ENCODE assay signal across 10 cellular contexts in the genomic region with DNA sequence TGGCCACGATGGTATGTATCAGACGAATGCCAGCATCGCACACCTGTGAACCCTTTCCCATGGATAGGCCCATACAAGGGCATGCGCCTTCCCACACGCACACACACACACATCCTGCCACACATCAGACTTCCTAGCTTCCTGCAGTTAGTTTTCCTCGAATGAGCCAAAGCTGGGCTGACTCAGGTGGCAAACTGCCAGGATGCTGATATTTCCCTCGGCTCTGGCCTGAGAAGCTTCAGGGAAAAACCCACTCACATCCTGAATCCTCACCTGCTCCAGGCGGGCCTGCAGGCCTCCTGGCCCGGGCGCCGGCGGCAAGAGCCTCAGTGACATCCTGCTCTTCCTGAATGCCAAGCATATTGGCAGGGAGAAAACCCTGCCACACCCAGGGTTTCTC. TPM values are rescaled to one million over a fixed set of nuclear protein-coding genes. Genes with fewer than 3 reads are reported as not detected.
DNase-seq lines count a peak whose midpoint lies in the region; ATAC-seq, FAIRE-seq and TF ChIP-seq lines count a peak whose summit lies in the region.
"Had no signal": no experiment of that assay in that cellular context is flagged by ENCODE, and none has a peak within 500 bp of the region (broad histone marks: within the 10 kb centered on the region; RNA-seq: fewer than 3 reads in every experiment).

No MANE protein-coding gene starts in this region.

- H4K20me1 ChIP-seq in keratinocyte (ENCODE audit: control insufficient read depth, extremely low read depth, insufficient read depth, low read length) = no peaks in the 10 kb centered on the region

- H3K4me1 ChIP-seq in keratinocyte (ENCODE audit: control insufficient read depth, extremely low read depth, insufficient read depth, low read length) (peaks cover 16% of the 10 kb centered on the region), upper lobe of left lung (peaks cover 0 to 15% (median 11%) of the 10 kb centered on the region in 4 donors)

- no peak for TF ChIP-seq POLR2A in upper lobe of left lung (IDR thresholded peaks at IDR 0.05)

- H3K9me3 Mint-ChIP-seq in T-cell = no peaks in the 10 kb centered on the region
- H3K9me3 Mint-ChIP-seq in stimulated activated effector memory CD8-positive, alpha-beta T cell treated with anti-CD3 and anti-CD28 coated beads, Interleukin-12 subunit alpha, Interleukin-12 subunit beta, amount 100 ng/mL, for 72 hours = no peaks in the 10 kb centered on the region
- H3K9me3 Mint-ChIP-seq: activated naive CD4-positive, alpha-beta T cell treated with anti-CD3 and anti-CD28 coated beads, Interleukin-2, amount 50 U/mL, for 24 hours had no signal

- peak overlapping the region; percentile 31 for H3K4me2 ChIP-seq in keratinocyte (ENCODE audit: control insufficient read depth, extremely low read depth, insufficient read depth, low read depth, low read length)

- H3K9me3 ChIP-seq in keratinocyte (ENCODE audit: control insufficient read depth, low read depth, low read length) (no peaks in the 10 kb centered on the region), upper lobe of left lung (no peaks in the 10 kb centered on the region)

- DNase-seq in NCI-H1092 treated with DMSO at 0.1 percent for 48 hours (lab: John Stamatoyannopoulos, UW) = peak; percentile 12
- no peak for DNase-seq in NCI-H1092 (lab: John Stamatoyannopoulos, UW)
- DNase-seq in astrocyte of the spinal cord (ENCODE audit: low read depth, low spot score) = peak; percentile 95
- no peak for DNase-seq in keratinocyte (ENCODE audit: low read depth, low spot score)
- peak; percentile 43 to 70 for DNase-seq in upper lobe of left lung
- DNase-seq in T-cell = no peak
- no peak for DNase-seq in stimulated activated effector memory CD8-positive, alpha-beta T cell treated with anti-CD3 and anti-CD28 coated beads, Interleukin-12 subunit alpha, Interleukin-12 subunit beta, amount 100 ng/mL, for 72 hours (ENCODE audit: low spot score in 2 of 2)
- DNase-seq: AML-193 had no signal

- POLR2A ChIA-PET in T-cell (lab: Charles Lee) = no interaction called here

- H3K9me1 ChIP-seq in keratinocyte (ENCODE audit: control insufficient read depth, extremely low read depth, insufficient read depth, low read length) = no peaks in the 10 kb centered on the region

- dilution Hi-C loops in keratinocyte (cut with MboI; ENCODE audit: extremely low pct_ligation_motif_present, low sequenced_read_pairs) = no loop called here

- WGBS in upper lobe of left lung, 2 donors = 42 to 47% methylated on average over 10 to 12 of the region's 12 CpGs

- no peak overlapping the region for H3K27ac Mint-ChIP-seq in T-cell
- H3K27ac Mint-ChIP-seq in stimulated activated effector memory CD8-positive, alpha-beta T cell treated with anti-CD3 and anti-CD28 coated beads, Interleukin-12 subunit alpha, Interleukin-12 subunit beta, amount 100 ng/mL, for 72 hours = no peak overlapping the region
- H3K27ac Mint-ChIP-seq: activated naive CD4-positive, alpha-beta T cell treated with anti-CD3 and anti-CD28 coated beads, Interleukin-2, amount 50 U/mL, for 24 hours had no signal

- H3K4me1 Mint-ChIP-seq in T-cell = no peaks in the 10 kb centered on the region
- H3K4me1 Mint-ChIP-seq in stimulated activated effector memory CD8-positive, alpha-beta T cell treated with anti-CD3 and anti-CD28 coated beads, Interleukin-12 subunit alpha, Interleukin-12 subunit beta, amount 100 ng/mL, for 72 hours = no peaks in the 10 kb centered on the region
- H3K4me1 Mint-ChIP-seq: activated naive CD4-positive, alpha-beta T cell treated with anti-CD3 and anti-CD28 coated beads, Interleukin-2, amount 50 U/mL, for 24 hours had no signal

- H3K36me3 ChIP-seq in keratinocyte (ENCODE audit: control insufficient read depth in 2 of 2, extremely low read depth in 1 of 2, insufficient read depth in 2 of 2, low read length in 2 of 2) (no peaks in the 10 kb centered on the region), upper lobe of left lung (no peaks in the 10 kb centered on the region)

- H3K27ac ChIP-seq in keratinocyte (ENCODE audit: control insufficient read depth, insufficient read depth, low read length) (peak overlapping the region; percentile 43), upper lobe of left lung (peak overlapping the region in 2 of 4 donors; percentile 27 to 45)

- H2AFZ ChIP-seq in keratinocyte (ENCODE audit: control insufficient read depth, low read length) = no peak overlapping the region

- peak in 1 of 4 donors; percentile 9 for TF ChIP-seq EP300 in upper lobe of left lung (IDR thresholded peaks at IDR 0.05)

- TF ChIP-seq CTCF in astrocyte of the spinal cord (IDR thresholded peaks at IDR 0.05; ENCODE audit: low read depth, low read length) = no peak
- no peak for TF ChIP-seq CTCF in keratinocyte (optimal IDR thresholded peaks at IDR 0.05 in 1 of 3, IDR thresholded peaks at IDR 0.05 in 1 of 3, conservative IDR thresholded peaks at IDR 0.05 in 1 of 3; ENCODE audit: extremely low read depth in 1 of 3, insufficient read depth in 2 of 3, low read length in 3 of 3)
- TF ChIP-seq CTCF in upper lobe of left lung (IDR thresholded peaks at IDR 0.05) = no peak

- H3K4me3 ChIP-seq in astrocyte of the spinal cord (ENCODE audit: low read depth, low read length) = no peak overlapping the region
- no peak overlapping the region for H3K4me3 ChIP-seq in keratinocyte (ENCODE audit: control insufficient read depth in 2 of 3, extremely low read depth in 1 of 3, insufficient read depth in 2 of 3, low read depth in 1 of 3, low read length in 3 of 3)
- H3K4me3 ChIP-seq in upper lobe of left lung = no peak overlapping the region

- no peak overlapping the region for H3K9ac ChIP-seq in keratinocyte (ENCODE audit: control insufficient read depth, extremely low read depth, insufficient read depth, low read length)

- in situ Hi-C loops in astrocyte of the spinal cord (cut with HindIII; ENCODE audit: low sequenced_read_pairs) = loop anchor here (25.0 kb wide), 1 partner anchor 293 kb away; no protein-coding TSS in a partner anchor

- H3K27me3 ChIP-seq in keratinocyte (ENCODE audit: control insufficient read depth, extremely low read depth, insufficient read depth, low read length) = no peaks in the 10 kb centered on the region
- H3K27me3 ChIP-seq in upper lobe of left lung = no peaks in the 10 kb centered on the region

- FAIRE-seq in keratinocyte (lab: Jason Lieb, UNC) = peak; percentile 100

- H3K4me3 Mint-ChIP-seq in T-cell = no peak overlapping the region
- no peak overlapping the region for H3K4me3 Mint-ChIP-seq in stimulated activated effector memory CD8-positive, alpha-beta T cell treated with anti-CD3 and anti-CD28 coated beads, Interleukin-12 subunit alpha, Interleukin-12 subunit beta, amount 100 ng/mL, for 72 hours
- H3K4me3 Mint-ChIP-seq: activated naive CD4-positive, alpha-beta T cell treated with anti-CD3 and anti-CD28 coated beads, Interleukin-2, amount 50 U/mL, for 24 hours had no signal

- no peaks in the 10 kb centered on the region for H3K79me2 ChIP-seq in keratinocyte (ENCODE audit: control insufficient read depth, insufficient read depth, low read length)

- CTCF ChIA-PET in T-cell (lab: Charles Lee) = no interaction called here

- H3K27me3 Mint-ChIP-seq in T-cell = no peaks in the 10 kb centered on the region
- H3K27me3 Mint-ChIP-seq: activated naive CD4-positive, alpha-beta T cell treated with anti-CD3 and anti-CD28 coated beads, Interleukin-2, amount 50 U/mL, for 24 hours had no signal

- H3K36me3 Mint-ChIP-seq in T-cell = no peaks in the 10 kb centered on the region
- H3K36me3 Mint-ChIP-seq in stimulated activated effector memory CD8-positive, alpha-beta T cell treated with anti-CD3 and anti-CD28 coated beads, Interleukin-12 subunit alpha, Interleukin-12 subunit beta, amount 100 ng/mL, for 72 hours = no peaks in the 10 kb centered on the region
- H3K36me3 Mint-ChIP-seq: activated naive CD4-positive, alpha-beta T cell treated with anti-CD3 and anti-CD28 coated beads, Interleukin-2, amount 50 U/mL, for 24 hours had no signal

- ATAC-seq in upper lobe of left lung (ENCODE audit: low FRiP score in 2 of 2) (peak; percentile 62 to 75), T-cell (replicated peaks in 1 of 4) (no peak), HG03025 (IDR thresholded peaks at IDR 0.05; ENCODE audit: low FRiP score, unreplicated experiment) (no peak)
- no peak for ATAC-seq in stimulated activated effector memory CD8-positive, alpha-beta T cell treated with anti-CD3 and anti-CD28 coated beads, Interleukin-12 subunit alpha, Interleukin-12 subunit beta, amount 100 ng/mL, for 72 hours

RNA-seq across cellular contexts. Expression of a gene that starts 22.4 kb away (rescaled TPM):
- 309 to 682 TPM (median 575 TPM) in 3 replicates for polyA plus RNA-seq in keratinocyte
- polyA plus RNA-seq in keratinocyte (2011; ENCODE audit: low read depth) = 520 TPM
- polyA plus RNA-seq in keratinocyte (2011; cell fraction: cytosol; rRNA removed) = 438 and 677 TPM in 2 replicates
- polyA plus RNA-seq in keratinocyte (2011; cell fraction: nucleus; rRNA removed) = 203 and 281 TPM in 2 replicates
- 291 and 552 TPM in 2 replicates for polyA plus RNA-seq in keratinocyte (2012; ENCODE audit: low replicate concordance)
- polyA minus RNA-seq in keratinocyte = 77.3 to 499 TPM (median 297 TPM) in 3 replicates
- polyA minus RNA-seq in keratinocyte (2011; cell fraction: cytosol; rRNA and poly(A)+ RNA removed) = 633 TPM
- 116 and 121 TPM in 2 replicates for polyA minus RNA-seq in keratinocyte (2011; cell fraction: nucleus; rRNA and poly(A)+ RNA removed)
- total RNA-seq in upper lobe of left lung (100 to 1,000 TPM; 186 to 586 (median 415) TPM), T-cell (100 to 1,000 TPM; 642 to 952 (median 674) TPM)

Comparison
In these comparisons a context has a peak if more than half of its experiments do, and no peak if none do; other contexts are left out.
1. DNase-seq: peak in NCI-H1092 treated with DMSO at 0.1 percent for 48 hours (single experiment), astrocyte of the spinal cord (single experiment) and upper lobe of left lung (2 of 2); none in NCI-H1092 (single experiment), keratinocyte (single experiment), T-cell (0 of 34) and stimulated activated effector memory CD8-positive, alpha-beta T cell treated with anti-CD3 and anti-CD28 coated beads, Interleukin-12 subunit alpha, Interleukin-12 subunit beta, amount 100 ng/mL, for 72 hours (0 of 2).
2. ATAC-seq: peak in upper lobe of left lung (2 of 2); none in T-cell (0 of 4), HG03025 (single experiment) and stimulated activated effector memory CD8-positive, alpha-beta T cell treated with anti-CD3 and anti-CD28 coated beads, Interleukin-12 subunit alpha, Interleukin-12 subunit beta, amount 100 ng/mL, for 72 hours (single experiment).